In the genomic region with DNA sequence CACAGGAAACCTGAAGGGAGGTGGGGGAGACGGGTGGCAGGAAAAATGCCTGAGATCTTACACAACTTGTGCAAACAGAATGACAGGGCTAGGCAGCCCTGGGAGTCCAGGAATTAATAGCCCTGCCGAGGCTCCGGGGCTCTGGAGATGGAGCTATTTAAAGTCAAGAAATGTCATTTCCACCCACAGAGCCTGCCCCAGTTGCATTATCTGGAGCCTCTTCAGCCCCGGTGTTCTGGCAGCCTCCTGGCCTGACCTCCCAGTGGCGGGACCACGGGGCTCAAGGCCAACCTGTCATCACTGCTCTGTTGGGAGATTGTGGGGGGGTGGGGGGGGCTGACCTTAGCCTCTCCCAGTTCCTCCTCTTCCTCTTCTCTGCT, we compare ENCODE assay signal across 1 cellular context.
A peak's percentile ranks its signal among the peaks of the same experiment; 100 is the strongest.
TF ChIP-seq lines count a peak whose summit lies in the region.

No MANE protein-coding gene starts in this region.

TF ChIP-seq in K562, 482 proteins besides CTCF, POLR2A, EP300 and RAD21:
- TF ChIP-seq, protein P1, sequence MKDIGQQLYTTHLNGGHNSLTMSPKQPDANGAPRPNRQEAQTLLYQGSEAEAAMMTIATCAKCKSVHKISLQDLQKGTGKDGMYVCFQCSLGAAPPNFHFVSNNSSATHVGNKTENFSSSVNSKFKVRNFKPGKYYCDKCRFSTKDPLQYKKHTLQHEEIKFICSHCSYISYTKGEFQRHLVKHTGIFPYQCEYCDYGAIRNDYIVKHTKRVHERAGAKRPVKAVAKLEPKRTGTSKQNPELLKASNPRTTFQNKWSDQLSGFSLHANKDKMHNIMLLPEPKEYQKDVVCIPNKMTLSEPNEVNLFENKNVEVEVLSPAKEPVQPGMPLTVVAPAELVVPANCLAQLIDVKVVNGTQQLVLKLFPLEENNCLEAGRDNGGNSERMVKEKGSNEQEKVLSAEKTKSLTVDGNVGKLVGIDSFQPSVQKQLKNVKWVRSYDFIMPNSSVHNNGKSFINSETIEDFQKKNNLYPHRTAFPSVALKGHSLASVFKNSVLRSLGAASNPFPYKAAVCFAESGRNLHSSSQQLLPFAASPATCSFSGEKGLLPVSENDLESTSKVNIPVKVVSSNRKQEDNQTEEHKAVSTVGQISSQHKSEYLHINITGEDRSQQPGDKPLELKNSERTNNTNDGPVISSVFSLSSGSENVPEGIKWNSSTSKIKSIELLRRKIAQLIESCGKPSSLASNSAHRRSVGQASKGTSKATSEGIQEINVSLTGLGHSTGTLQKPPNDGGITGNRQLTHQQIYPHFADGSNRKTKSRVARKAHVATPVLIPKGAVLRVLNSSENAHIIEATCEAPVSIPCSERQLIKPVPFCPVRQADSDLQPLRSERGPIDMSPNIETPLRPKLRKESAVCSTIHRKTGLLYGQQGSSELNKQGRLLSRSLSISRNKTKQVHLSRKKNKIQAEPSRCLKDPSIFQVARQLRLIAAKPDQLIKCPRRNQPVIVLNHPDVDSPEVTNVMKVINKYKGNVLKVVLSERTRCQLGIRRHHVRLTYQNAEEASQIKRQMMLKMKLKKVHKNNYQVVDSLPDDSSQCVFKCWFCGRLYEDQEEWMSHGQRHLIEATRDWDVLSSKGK (CRISPR knock-in tag; IDR thresholded peaks at IDR 0.05) = no peak
- TF ChIP-seq CEBPB (tag; IDR thresholded peaks at IDR 0.05) = peak; percentile 23; the same call in 1 of the 2 replicates
- TF ChIP-seq, protein P2, sequence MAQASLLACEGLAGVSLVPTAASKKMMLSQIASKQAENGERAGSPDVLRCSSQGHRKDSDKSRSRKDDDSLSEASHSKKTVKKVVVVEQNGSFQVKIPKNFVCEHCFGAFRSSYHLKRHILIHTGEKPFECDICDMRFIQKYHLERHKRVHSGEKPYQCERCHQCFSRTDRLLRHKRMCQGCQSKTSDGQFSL (CRISPR knock-in tag; IDR thresholded peaks at IDR 0.05) = peak; percentile 59; the same call in 1 of the 2 replicates
- TF ChIP-seq, protein P2 (tag; IDR thresholded peaks at IDR 0.05) = no peak
